8 cellular contexts compared by ENCODE assay signal in the genomic region with DNA sequence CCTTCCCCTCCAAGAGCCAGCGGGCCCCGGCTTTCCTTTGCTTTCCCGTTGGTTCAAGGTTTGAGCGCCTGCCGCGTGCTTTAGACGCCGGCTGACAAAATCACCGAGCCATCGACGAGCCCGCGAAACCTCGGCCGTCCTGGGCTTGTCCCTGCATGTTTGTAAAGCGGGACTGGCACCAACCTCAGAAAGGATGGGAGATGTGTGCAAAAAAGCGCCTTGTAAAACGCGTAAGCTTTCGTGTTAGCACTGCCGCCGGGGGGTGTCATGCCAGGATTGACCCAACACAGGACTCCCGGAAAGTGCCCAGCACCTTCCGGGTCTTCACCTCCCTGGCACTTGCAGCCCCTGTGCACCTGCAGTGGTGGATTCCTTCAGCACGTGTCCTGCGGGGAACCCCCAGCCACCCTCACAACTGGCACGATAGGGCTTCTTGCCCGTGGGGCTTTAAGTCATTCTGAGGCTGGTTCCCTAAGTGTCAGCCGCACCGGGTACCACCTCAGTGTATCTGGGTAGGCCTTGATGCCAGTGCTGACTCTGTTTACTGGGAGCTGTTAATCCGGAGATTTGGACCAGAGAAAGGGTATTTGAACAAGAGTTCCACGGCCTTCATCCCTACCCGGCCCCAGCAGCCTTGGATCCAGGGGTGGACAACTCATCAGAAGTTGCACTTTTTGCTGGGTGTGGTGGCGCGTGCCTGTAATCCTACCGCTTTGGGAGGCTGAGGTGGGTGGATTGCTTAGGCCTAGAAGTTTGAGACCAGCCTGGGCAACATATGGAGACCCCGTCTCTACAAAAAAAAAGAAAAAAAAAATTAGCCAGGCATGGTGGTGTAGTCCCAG. TPM values are rescaled to one million over a fixed set of nuclear protein-coding genes. Genes with fewer than 3 reads are reported as not detected.
A peak's percentile ranks its signal among the peaks of the same experiment; 100 is the strongest.
DNase-seq lines count a peak whose midpoint lies in the region; ATAC-seq and TF ChIP-seq lines count a peak whose summit lies in the region.

No MANE protein-coding gene starts in this region.

- peaks cover 24 to 30% (median 25%) of the 10 kb centered on the region in 3 donors for H3K4me1 Mint-ChIP-seq in IgD-negative memory B cell

- H3K4me3 ChIP-seq in fibroblast of mammary gland (ENCODE audit: control insufficient read depth, low read depth, low read length) (peak overlapping the region; percentile 67), rectal smooth muscle tissue (ENCODE audit: low read length) (peak overlapping the region; percentile 75)

- H3K27ac Mint-ChIP-seq in IgD-negative memory B cell = peak overlapping the region; percentile 88 to 94 (median 92)

- H3K9ac ChIP-seq in rectal smooth muscle tissue (ENCODE audit: low read length) = peak overlapping the region; percentile 1

- DNase-seq in COLO668 (lab: John Stamatoyannopoulos, UW; ENCODE audit: unreplicated experiment) (peak; percentile 36), fibroblast of mammary gland (ENCODE audit: low read depth) (no peak), NCI-H1436 (lab: John Stamatoyannopoulos, UW) (no peak), NCI-H2227 (lab: John Stamatoyannopoulos, UW; ENCODE audit: unreplicated experiment) (no peak)
- peak; percentile 21 to 43 for DNase-seq in activated CD8-positive, alpha-beta memory T cell treated with anti-CD3 and anti-CD28 coated beads for 4 hours (ENCODE audit: low read depth in 2 of 2)

- H3K36me3 ChIP-seq in rectal smooth muscle tissue (ENCODE audit: control insufficient read depth, insufficient read depth, low read length) = peaks cover 3% of the 10 kb centered on the region

- peak overlapping the region; percentile 92 to 97 (median 94) for H3K4me3 Mint-ChIP-seq in IgD-negative memory B cell

- no peak for ATAC-seq in GM21723 (IDR thresholded peaks at IDR 0.05; ENCODE audit: unreplicated experiment)

- no peaks in the 10 kb centered on the region for H3K27me3 ChIP-seq in rectal smooth muscle tissue (ENCODE audit: control insufficient read depth, insufficient read depth, low read length)

- peaks cover under 1% of the 10 kb centered on the region for H3K36me3 Mint-ChIP-seq in IgD-negative memory B cell

- H3K27me3 Mint-ChIP-seq in IgD-negative memory B cell = no peaks in the 10 kb centered on the region

- H3K27ac ChIP-seq in rectal smooth muscle tissue (ENCODE audit: low read depth, low read length) = peak overlapping the region; percentile 78

- H3K4me1 ChIP-seq in rectal smooth muscle tissue (ENCODE audit: control insufficient read depth, insufficient read depth, low read length) = peaks cover 5% of the 10 kb centered on the region

- H3K9me3 Mint-ChIP-seq in IgD-negative memory B cell = no peaks in the 10 kb centered on the region

- no peak for TF ChIP-seq CTCF in fibroblast of mammary gland (conservative IDR thresholded peaks at IDR 0.05; ENCODE audit: control insufficient read depth, insufficient read depth, low read depth, low read length)

RNA-seq across cellular contexts. Expression of a gene that starts 0.8 kb away (rescaled TPM):
- 91.8 TPM for polyA plus RNA-seq in IgD-negative memory B cell

RNA-seq across cellular contexts. Expression of a gene that starts 1.1 kb away (rescaled TPM):
- polyA plus RNA-seq in IgD-negative memory B cell = 15.3 TPM

RNA-seq across cellular contexts. Expression of a gene that starts 17.2 kb away (rescaled TPM):
- 10.8 TPM for polyA plus RNA-seq in IgD-negative memory B cell

RNA-seq across cellular contexts. Expression of a gene that starts 55.2 kb away (rescaled TPM):
- 84.5 TPM for polyA plus RNA-seq in IgD-negative memory B cell

Comparison
In these comparisons a context has a peak if more than half of its experiments do, and no peak if none do; other contexts are left out.
1. DNase-seq: peak in COLO668 (single experiment) and activated CD8-positive, alpha-beta memory T cell treated with anti-CD3 and anti-CD28 coated beads for 4 hours (2 of 2); none in fibroblast of mammary gland (single experiment), NCI-H1436 (single experiment) and NCI-H2227 (single experiment).